ENCODE assay signal across 8 cellular contexts in genomic region chr15:59138243-59138642, GRCh38. TPM values are rescaled to one million over a fixed set of nuclear protein-coding genes. Genes with fewer than 3 reads are reported as not detected.
DNase-seq lines count a peak whose midpoint lies in the region; ATAC-seq and TF ChIP-seq lines count a peak whose summit lies in the region.

No MANE protein-coding gene starts in this region.

- H3K27ac Mint-ChIP-seq in naive B cell: peak overlapping the region in 3 of 6 donors; percentile 15 to 85 (median 71)
- no peak overlapping the region for H3K27ac Mint-ChIP-seq in type B pancreatic cell

- H3K4me3 Mint-ChIP-seq in naive B cell (no peak overlapping the region), type B pancreatic cell (no peak overlapping the region)

- DNase-seq in AG08395 (ENCODE audit: low spot score) (peak; percentile 40), LoVo (ENCODE audit: low spot score) (peak; percentile 19), ecto neural progenitor cell (ENCODE audit: low spot score) (peak; percentile 67), naive B cell (peak; percentile 53), type B pancreatic cell (ENCODE audit: extremely low spot score, unreplicated experiment) (no peak)
- DNase-seq in activated CD4-positive, alpha-beta T cell treated with anti-CD3 and anti-CD28 coated beads for 24 hours (ENCODE audit: low read depth in 2 of 2): peak; percentile 22 to 29

- TF ChIP-seq CTCF in type B pancreatic cell (conservative IDR thresholded peaks at IDR 0.05): peak; percentile 62

- no peaks in the 10 kb centered on the region for H3K9me3 Mint-ChIP-seq in naive B cell
- H3K9me3 Mint-ChIP-seq in type B pancreatic cell: no peaks in the 10 kb centered on the region

- H3K27me3 Mint-ChIP-seq in naive B cell (no peaks in the 10 kb centered on the region), type B pancreatic cell (no peaks in the 10 kb centered on the region)

- ATAC-seq in GM18909 (IDR thresholded peaks at IDR 0.05; ENCODE audit: poor library complexity, unreplicated experiment) (peak; percentile 42), naive B cell (ENCODE audit: low read depth in 2 of 2) (peak; percentile 95 to 98), HG03565 (IDR thresholded peaks at IDR 0.05; ENCODE audit: unreplicated experiment) (no peak)

- peaks cover 12 to 15% (median 14%) of the 10 kb centered on the region in 3 donors for H3K4me1 Mint-ChIP-seq in naive B cell
- H3K4me1 Mint-ChIP-seq in type B pancreatic cell (ENCODE audit: unreplicated experiment): no peaks in the 10 kb centered on the region

- peaks cover 0 to 38% of the 10 kb centered on the region in 2 donors for H3K36me3 Mint-ChIP-seq in naive B cell
- peaks cover 25% of the 10 kb centered on the region for H3K36me3 Mint-ChIP-seq in type B pancreatic cell

RNA-seq across cellular contexts. Expression of gene CCNB2, which starts 33.3 kb away (rescaled TPM):
- polyA plus RNA-seq in naive B cell (ENCODE audit: low read depth in 6 of 6): under 1 TPM in 4 of 6 donors, not detected in 2; 0.13 to 0.60 (median 0.30) TPM
- 24.6 and 63.0 TPM in 2 replicates for total RNA-seq in type B pancreatic cell (ENCODE audit: low replicate concordance)
